ENCODE assay signal across 14 cellular contexts in the genomic region with DNA sequence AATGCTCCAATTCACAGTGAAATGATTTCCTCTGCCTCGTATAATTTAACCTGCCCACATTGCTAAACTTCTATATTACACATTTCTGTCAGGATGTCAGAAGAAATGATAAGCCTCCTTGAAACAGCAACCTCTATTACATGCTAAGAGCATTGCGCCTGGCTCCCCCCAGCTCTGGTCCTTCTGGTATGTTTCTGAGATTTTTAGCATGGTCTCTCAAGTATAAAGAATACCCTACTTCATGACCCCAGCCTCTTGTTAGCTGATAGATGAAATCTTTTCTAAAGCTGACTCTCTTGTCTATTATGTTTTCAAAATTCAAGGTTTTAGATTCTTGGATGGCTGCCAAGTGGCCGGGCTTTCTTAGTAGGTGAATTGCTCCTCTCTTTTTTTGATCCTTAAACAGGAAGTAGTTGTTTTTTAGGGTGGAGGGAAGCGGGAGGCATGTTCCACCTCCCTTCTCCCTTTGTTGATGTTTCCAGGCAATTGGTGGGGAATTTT.
A peak's percentile ranks its signal among the peaks of the same experiment; 100 is the strongest.
DNase-seq lines count a peak whose midpoint lies in the region; ATAC-seq, FAIRE-seq and TF ChIP-seq lines count a peak whose summit lies in the region.
"Had no signal": no experiment of that assay in that cellular context is flagged by ENCODE, and none has a peak within 500 bp of the region (broad histone marks: within the 10 kb centered on the region; RNA-seq: fewer than 3 reads in every experiment).

No MANE protein-coding gene starts in this region.

- H3K36me3 ChIP-seq in OCI-LY1 (ENCODE audit: insufficient read depth, low read length), result no peaks in the 10 kb centered on the region

- no peaks in the 10 kb centered on the region for H3K27me3 Mint-ChIP-seq in memory B cell
- H3K27me3 Mint-ChIP-seq in type B pancreatic cell, result no peaks in the 10 kb centered on the region
- H3K27me3 Mint-ChIP-seq: activated CD4-positive, alpha-beta memory T cell treated with anti-CD3 and anti-CD28 coated beads, Interleukin-2, amount 10 ng/mL, durations not matched to agents 7 days and 5 days; progenitor cell of endocrine pancreas had no signal

- H3K4me2 ChIP-seq in OCI-LY1 (ENCODE audit: low read length), result peak overlapping the region; percentile 48

- no peak overlapping the region for H3K4me3 ChIP-seq in OCI-LY1 (ENCODE audit: low read depth, low read length, poor library complexity, severe bottlenecking)
- H3K4me3 ChIP-seq: testis had no signal

- ATAC-seq in memory B cell (ENCODE audit: low read depth), result no peak

- H3K4me1 Mint-ChIP-seq in memory B cell (peaks cover 33% of the 10 kb centered on the region), type B pancreatic cell (ENCODE audit: unreplicated experiment) (peaks cover 45% of the 10 kb centered on the region)
- H3K4me1 Mint-ChIP-seq: activated CD4-positive, alpha-beta memory T cell treated with anti-CD3 and anti-CD28 coated beads, Interleukin-2, amount 10 ng/mL, durations not matched to agents 7 days and 5 days had no signal

- DNase-seq in NCI-H82 (lab: John Stamatoyannopoulos, UW) (peak; percentile 24), NCI-H82 treated with DMSO at 0.1 percent for 48 hours (lab: John Stamatoyannopoulos, UW; ENCODE audit: unreplicated experiment) (no peak), memory B cell (ENCODE audit: low spot score in 2 of 2) (no peak), type B pancreatic cell (ENCODE audit: extremely low spot score, unreplicated experiment) (no peak), hepatic stellate cell (ENCODE audit: low spot score) (no peak), T-helper 9 cell (no peak), GM19239 (ENCODE audit: insufficient read length, low spot score) (no peak)
- DNase-seq: activated CD4-positive, alpha-beta memory T cell treated with anti-CD3 and anti-CD28 coated beads, Interleukin-2, amount 10 ng/mL, durations not matched to agents 7 days and 5 days; GF-D8; NCI-H1436; SIG-M5; testis had no signal

- H3K9me3 ChIP-seq in OCI-LY1 (ENCODE audit: low read length), result no peaks in the 10 kb centered on the region
- H3K9me3 ChIP-seq: testis had no signal

- peak overlapping the region; percentile 62 for H3K9ac ChIP-seq in OCI-LY1 (ENCODE audit: low read length)

- H3K4me1 ChIP-seq in OCI-LY1 (ENCODE audit: insufficient read depth, low read length, severe bottlenecking), result peaks cover 55% of the 10 kb centered on the region

- H3K36me3 Mint-ChIP-seq in memory B cell, result peaks cover 2% of the 10 kb centered on the region
- peaks cover 7% of the 10 kb centered on the region for H3K36me3 Mint-ChIP-seq in type B pancreatic cell

- H3K27ac ChIP-seq in OCI-LY1 (ENCODE audit: low read depth, low read length, poor library complexity, severe bottlenecking), result peak overlapping the region; percentile 95
- H3K27ac ChIP-seq: testis had no signal

- no peaks in the 10 kb centered on the region for H3K79me2 ChIP-seq in OCI-LY1 (ENCODE audit: insufficient read depth, low read length)

- H3F3A ChIP-seq in OCI-LY1 (ENCODE audit: insufficient read depth, low read length), result peaks cover 7% of the 10 kb centered on the region; the same call in 1 of the 2 replicates

- TF ChIP-seq CTCF in OCI-LY1 (IDR thresholded peaks at IDR 0.05; ENCODE audit: low read length) (no peak), type B pancreatic cell (conservative IDR thresholded peaks at IDR 0.05) (no peak)

- FAIRE-seq in GM19239 (lab: Jason Lieb, UNC), result no peak

- no peaks in the 10 kb centered on the region for H3K9me3 Mint-ChIP-seq in memory B cell
- peaks cover 8% of the 10 kb centered on the region for H3K9me3 Mint-ChIP-seq in type B pancreatic cell

- H3K4me3 Mint-ChIP-seq in memory B cell (no peak overlapping the region), type B pancreatic cell (peak overlapping the region; percentile 69)
- H3K4me3 Mint-ChIP-seq: activated CD4-positive, alpha-beta memory T cell treated with anti-CD3 and anti-CD28 coated beads, Interleukin-2, amount 10 ng/mL, durations not matched to agents 7 days and 5 days had no signal

- peak overlapping the region; percentile 68 for H3K27ac Mint-ChIP-seq in memory B cell
- peak overlapping the region; percentile 83 for H3K27ac Mint-ChIP-seq in type B pancreatic cell
- H3K27ac Mint-ChIP-seq: activated CD4-positive, alpha-beta memory T cell treated with anti-CD3 and anti-CD28 coated beads, Interleukin-2, amount 10 ng/mL, durations not matched to agents 7 days and 5 days; progenitor cell of endocrine pancreas had no signal

- no peaks in the 10 kb centered on the region for H3K27me3 ChIP-seq in OCI-LY1 (ENCODE audit: insufficient read depth, low read length)
- H3K27me3 ChIP-seq: testis had no signal

- H4K20me1 ChIP-seq in OCI-LY1 (ENCODE audit: insufficient read depth, low read length), result no peaks in the 10 kb centered on the region

- no peak overlapping the region for H2AFZ ChIP-seq in OCI-LY1 (ENCODE audit: low read length)

- H3K9me2 ChIP-seq in OCI-LY1 (ENCODE audit: low read depth, low read length), result no peaks in the 10 kb centered on the region
